8 cellular contexts compared by ENCODE assay signal in the genomic region with DNA sequence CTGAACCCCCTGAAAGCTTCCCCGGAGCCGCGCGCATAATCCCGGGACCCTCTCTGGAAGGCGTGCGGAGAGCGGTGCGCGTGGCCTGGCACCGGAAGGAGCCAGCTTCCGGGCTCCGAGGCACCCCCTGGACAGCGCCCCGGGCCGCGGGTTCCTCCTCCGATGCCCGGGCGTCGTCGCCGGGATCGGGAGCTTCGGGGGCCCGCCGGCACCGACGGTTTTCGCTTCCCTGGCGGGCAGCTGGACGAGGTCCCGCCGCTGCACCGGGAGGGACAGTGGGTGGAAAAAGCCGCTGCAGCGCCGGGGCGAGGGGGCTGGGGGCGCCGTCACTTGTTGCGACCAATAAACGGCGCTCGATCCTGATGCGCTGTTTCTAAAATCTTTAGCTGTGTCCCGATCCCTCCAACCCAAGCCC. TPM values are rescaled to one million over a fixed set of nuclear protein-coding genes. Genes with fewer than 3 reads are reported as not detected.
A peak's percentile ranks its signal among the peaks of the same experiment; 100 is the strongest.
DNase-seq lines count a peak whose midpoint lies in the region; ATAC-seq and TF ChIP-seq lines count a peak whose summit lies in the region.

No MANE protein-coding gene starts in this region.

- TF ChIP-seq CTCF in brain (conservative IDR thresholded peaks at IDR 0.05): no peak
- TF ChIP-seq CTCF in testis (IDR thresholded peaks at IDR 0.05): no peak

- H3K4me1 ChIP-seq in testis: peaks cover 12% of the 10 kb centered on the region

- in situ Hi-C loops in KBM-7 (cut with MboI; ENCODE audit: low pct_unique_long_range_greater_than_20kb, low sequenced_read_pairs): no loop called here

- ATAC-seq in GM18861 (IDR thresholded peaks at IDR 0.05; ENCODE audit: unreplicated experiment): no peak

- H3K9me3 ChIP-seq in testis: no peaks in the 10 kb centered on the region

- H3K27me3 Mint-ChIP-seq in brain: peaks cover 65% of the 10 kb centered on the region

- H3K36me3 Mint-ChIP-seq in brain: no peaks in the 10 kb centered on the region

- peak overlapping the region; percentile 42 to 48 for H3K4me3 ChIP-seq in testis

- H3K36me3 ChIP-seq in testis (ENCODE audit: low read depth, missing control alignments): no peaks in the 10 kb centered on the region

- 0% methylated on average over 5 to 36 of the region's 47 CpGs for WGBS in testis, 2 donors

- DNase-seq in GM03348 (ENCODE audit: low spot score): peak; percentile 59
- peak; percentile 40 for DNase-seq in KBM-7
- DNase-seq in left kidney (ENCODE audit: low read depth, low spot score): peak; percentile 65
- DNase-seq in testis: no peak
- no peak for DNase-seq in hypothalamus (lab: John Stamatoyannopoulos, UW)
- no peak for DNase-seq in NOMO-1 treated with DMSO at 0.1 percent for 48 hours (lab: John Stamatoyannopoulos, UW; ENCODE audit: unreplicated experiment)

- H3K27ac Mint-ChIP-seq in brain: no peak overlapping the region

- H3K9me3 Mint-ChIP-seq in brain: peaks cover 0 to 5% (median 3%) of the 10 kb centered on the region in 5 experiments

- H3K4me3 Mint-ChIP-seq in brain: peak overlapping the region; percentile 79 to 92 (median 88)

- H3K4me1 Mint-ChIP-seq in brain: peaks cover 11% of the 10 kb centered on the region

- peaks cover 4% of the 10 kb centered on the region for H3K27me3 ChIP-seq in testis

- no peak overlapping the region for H3K27ac ChIP-seq in testis

- intact Hi-C loops in testis (cut with DNase I; ENCODE audit: low total_unique reads): no loop called here

- no peak for TF ChIP-seq POLR2A in testis (IDR thresholded peaks at IDR 0.05)

RNA-seq across cellular contexts. Expression of gene SLC35D3, which starts 0.6 kb away (rescaled TPM):
- 6.1 TPM for polyA plus RNA-seq in brain (ENCODE audit: insufficient read depth, low read depth, low replicate concordance)
- total RNA-seq in testis: not detected
- polyA plus RNA-seq in testis (ENCODE audit: insufficient read depth, low read depth, low replicate concordance): not detected

Comparison
In these comparisons a context has a peak if more than half of its experiments do, and no peak if none do; other contexts are left out.
1. DNase-seq: peak in GM03348 (single experiment), KBM-7 (single experiment) and left kidney (single experiment); none in testis (single experiment), hypothalamus (0 of 51) and NOMO-1 treated with DMSO at 0.1 percent for 48 hours (single experiment).